In the genomic region with DNA sequence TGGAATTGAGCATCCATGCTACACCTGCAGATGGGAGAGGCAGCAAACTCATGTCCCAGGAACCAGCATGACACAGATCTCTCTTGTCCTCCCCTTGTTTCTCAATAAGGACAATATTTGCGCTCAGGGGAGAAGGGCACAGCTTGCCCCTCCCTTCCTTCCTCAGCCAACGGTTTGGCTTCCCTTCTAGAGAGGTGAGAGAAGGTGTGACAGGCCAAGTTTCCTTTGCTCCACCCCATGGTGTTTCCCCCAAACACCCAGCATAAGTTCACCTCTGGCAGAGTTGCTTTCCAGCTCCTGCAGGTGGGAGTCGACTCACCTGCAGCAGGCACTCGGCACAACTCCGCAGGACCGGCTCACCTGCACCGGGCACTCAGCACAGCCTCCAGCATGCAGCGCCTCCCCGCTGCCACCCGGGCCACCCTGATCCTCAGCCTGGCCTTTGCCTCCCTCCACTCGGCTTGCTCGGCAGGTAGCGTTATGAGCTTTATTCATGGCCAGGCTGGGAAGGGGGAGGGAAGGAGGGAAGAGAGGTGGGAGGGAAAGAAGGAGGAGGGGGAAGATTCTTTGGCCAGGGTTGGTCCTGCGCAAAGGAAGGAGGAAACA, we compare ENCODE assay signal across 19 cellular contexts. TPM values are rescaled to one million over a fixed set of nuclear protein-coding genes. Genes with fewer than 3 reads are reported as not detected.
DNase-seq lines count a peak whose midpoint lies in the region; ATAC-seq, FAIRE-seq and TF ChIP-seq lines count a peak whose summit lies in the region.
"Had no signal": no experiment of that assay in that cellular context is flagged by ENCODE, and none has a peak within 500 bp of the region (broad histone marks: within the 10 kb centered on the region; RNA-seq: fewer than 3 reads in every experiment).

A gene (minus strand): TSS at position 482 of the 606 bp plus-strand sequence. CDS start 26,949 bp downstream, outside the sequence.
A gene with protein sequence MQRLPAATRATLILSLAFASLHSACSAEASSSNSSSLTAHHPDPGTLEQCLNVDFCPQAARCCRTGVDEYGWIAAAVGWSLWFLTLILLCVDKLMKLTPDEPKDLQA (plus strand): TSS at position 280 of the 606 bp plus-strand sequence. CDS start 111 bp downstream, at position 391.

- H3K79me2 ChIP-seq in H1 (ENCODE audit: control insufficient read depth in 1 of 2, insufficient read depth in 2 of 2, low read length in 2 of 2) = no peaks in the 10 kb centered on the region

- no peak within 1 kb of the TSS for H3K27ac Mint-ChIP-seq in CD4-positive, alpha-beta T cell

- peak within 1 kb of the TSS; percentile 67; the same call in 1 of the 2 replicates for H2BK20ac ChIP-seq in H1 (ENCODE audit: low read length)

- no peaks in the 10 kb centered on the region for H3K9me3 Mint-ChIP-seq in CD4-positive, alpha-beta T cell

- H3K9ac ChIP-seq in HUES6 (ENCODE audit: low read length) (no peak within 1 kb of the TSS), H1 (replicated peaks in 1 of 4; ENCODE audit: extremely low read depth in 1 of 4, low read depth in 3 of 4, low read length in 3 of 4) (no peak within 1 kb of the TSS; a peak in 3 of 7 replicates)

- H2BK12ac ChIP-seq in H1 (ENCODE audit: low read depth, low read length) = peak within 1 kb of the TSS; percentile 52; the same call in 1 of the 2 replicates

- TF ChIP-seq RAD21 in H1 (IDR thresholded peaks at IDR 0.05 in 1 of 2, conservative IDR thresholded peaks at IDR 0.05 in 1 of 2; ENCODE audit: low read depth in 2 of 2, low read length in 2 of 2) = peak; percentile 60 to 68

- H3K79me1 ChIP-seq in H1 (ENCODE audit: low read depth, low read length) = no peaks in the 10 kb centered on the region

- H4K20me1 ChIP-seq in H1 (replicated peaks in 1 of 2; ENCODE audit: control insufficient read depth in 1 of 2, insufficient read depth in 2 of 2, low read length in 2 of 2) = no peaks in the 10 kb centered on the region

- no peak within 1 kb of the TSS for H3K27ac ChIP-seq in CD4-positive, alpha-beta T cell (ENCODE audit: low read depth, low read length)
- H3K27ac ChIP-seq in HUES6 (ENCODE audit: low read depth, low read length) (no peak within 1 kb of the TSS), H1 (ENCODE audit: low read depth, low read length) (no peak within 1 kb of the TSS), lung (ENCODE audit: low read depth in 1 of 2, low read length in 1 of 2) (no peak within 1 kb of the TSS)
- H3K27ac ChIP-seq: coronary artery, esophagus muscularis mucosa, heart left ventricle had no signal

- peaks cover 6% of the 10 kb centered on the region for H3K4me1 Mint-ChIP-seq in CD4-positive, alpha-beta T cell (ENCODE audit: low read depth)

- H4K91ac ChIP-seq in H1 (replicated peaks; ENCODE audit: insufficient read length, low read length) = peak within 1 kb of the TSS; percentile 22

- WGBS in H1 (ENCODE audit: extremely low coverage in 1 of 2, insufficient coverage in 1 of 2, insufficient read length in 1 of 2, insufficient replicate concordance in 2 of 2, low coverage in 1 of 2, low lambda C conversion rate in 2 of 2, missing lambda C conversion rate in 1 of 2), 2 experiments = 13% methylated on average over 13 of the region's 14 CpGs; no CpG with 5 or more reads in 1 of the 2 experiments
- 26 to 37% methylated on average over 14 of the region's 14 CpGs for WGBS in lung, 2 donors

- H3K23me2 ChIP-seq in H1 (ENCODE audit: low read depth, low read length) = peaks cover 7% of the 10 kb centered on the region; the same call in 1 of the 2 replicates

- H2BK15ac ChIP-seq in H1 (ENCODE audit: low read length) = peak within 1 kb of the TSS; percentile 97

- peak within 1 kb of the TSS; percentile 55 for H3K18ac ChIP-seq in H1 (ENCODE audit: extremely low read depth, low read length)

- peak within 1 kb of the TSS; percentile 69; the same call in 1 of the 2 replicates for H2BK5ac ChIP-seq in H1 (ENCODE audit: low read depth, low read length)

- no peak for TF ChIP-seq CTCF in CD4-positive, alpha-beta T cell (IDR thresholded peaks at IDR 0.05)
- TF ChIP-seq CTCF in H1 (IDR thresholded peaks at IDR 0.05; ENCODE audit: control extremely low read depth in 1 of 3, insufficient read depth in 1 of 3, low read depth in 1 of 3, low read length in 3 of 3) (peak; percentile 30 to 52 (median 33)), lung (IDR thresholded peaks at IDR 0.05; ENCODE audit: control extremely low read depth, extremely low read depth) (no peak)

- H3K4ac ChIP-seq in H1 (replicated peaks; ENCODE audit: insufficient read length, low read depth, low read length) = no peak within 1 kb of the TSS

- TF ChIP-seq POLR2A in H1 (IDR thresholded peaks at IDR 0.05; ENCODE audit: control extremely low read depth in 1 of 2, low read depth in 2 of 2, low read length in 2 of 2) = no peak

- no peak within 1 kb of the TSS for H3K56ac ChIP-seq in H1 (replicated peaks; ENCODE audit: insufficient read length, low read depth, low read length)

- H2AK5ac ChIP-seq in H1 (ENCODE audit: low read depth, low read length) = no peak within 1 kb of the TSS

- ATAC-seq in CD4-positive, alpha-beta T cell (ENCODE audit: poor library complexity) = peak; percentile 32
- ATAC-seq in lung (ENCODE audit: insufficient read depth, low FRiP score) (peak; percentile 28), GM19351 (IDR thresholded peaks at IDR 0.05; ENCODE audit: unreplicated experiment) (no peak), HG03378 (IDR thresholded peaks at IDR 0.05; ENCODE audit: unreplicated experiment) (no peak)
- ATAC-seq: heart left ventricle had no signal

- no peak within 1 kb of the TSS for H3K14ac ChIP-seq in H1 (ENCODE audit: insufficient read length)

- H3K36me3 Mint-ChIP-seq in CD4-positive, alpha-beta T cell (ENCODE audit: low read depth) = no peaks in the 10 kb centered on the region

- no peak within 1 kb of the TSS for H3K23ac ChIP-seq in H1 (ENCODE audit: insufficient read length)

- H2AFZ ChIP-seq in H1 (ENCODE audit: low read length) = peak within 1 kb of the TSS; percentile 99

- H3K27me3 ChIP-seq in CD4-positive, alpha-beta T cell (ENCODE audit: control insufficient read depth, insufficient read depth, low read length) = no peaks in the 10 kb centered on the region
- H3K27me3 ChIP-seq in HUES6 (ENCODE audit: control insufficient read depth, insufficient read depth, low read length) = peaks cover 2% of the 10 kb centered on the region; the same call in 1 of the 2 replicates
- H3K27me3 ChIP-seq in H1 (replicated peaks in 1 of 4; ENCODE audit: control insufficient read depth in 3 of 4, extremely low read depth in 1 of 4, insufficient read depth in 3 of 4, low read length in 3 of 4) = no peaks in the 10 kb centered on the region; a peak in 1 of 7 replicates
- H3K27me3 ChIP-seq in lung (ENCODE audit: control insufficient read depth, insufficient read depth) = no peaks in the 10 kb centered on the region

- TF ChIP-seq EP300 in H1 (IDR thresholded peaks at IDR 0.05; ENCODE audit: borderline replicate concordance in 1 of 2, low read depth in 2 of 2, low read length in 2 of 2) = no peak

- CTCF ChIA-PET in CD4-positive, alpha-beta T cell (lab: Charles Lee) = no interaction called here
- CTCF ChIA-PET in H1 (lab: Charles Lee; ENCODE audit: partially characterized antibody) = interaction anchor here (0.6 to 2.7 kb wide), 10 partner anchors 11 to 370 kb away, joined by 3 to 15 read pairs (median 3); no protein-coding TSS in a partner anchor

- H3K36me3 ChIP-seq in HUES6 (ENCODE audit: control insufficient read depth, insufficient read depth, low read length) (no peaks in the 10 kb centered on the region), H1 (ENCODE audit: control insufficient read depth in 2 of 4, insufficient read depth in 4 of 4, low read length in 3 of 4) (no peaks in the 10 kb centered on the region), lung (ENCODE audit: control insufficient read depth in 2 of 2, insufficient read depth in 2 of 2, low read length in 2 of 2) (no peaks in the 10 kb centered on the region)
- H3K36me3 ChIP-seq: esophagus muscularis mucosa, heart left ventricle had no signal

- intact Hi-C loops in CD4-positive, alpha-beta T cell (cut with DNase I, micrococcal nuclease) = no loop called here

- H4K5ac ChIP-seq in H1 (ENCODE audit: insufficient read length, low read depth, low read length) = no peak within 1 kb of the TSS

- DNase-seq in CD4-positive, alpha-beta T cell = no peak
- peak; percentile 70 to 73 for DNase-seq in H1 (ENCODE audit: low read depth in 1 of 2, low spot score in 2 of 2)
- DNase-seq in lung (ENCODE audit: low spot score) = peak; percentile 44
- DNase-seq in 8988T = no peak
- no peak for DNase-seq in Kasumi-1 (lab: John Stamatoyannopoulos, UW)
- DNase-seq: activated CD4-positive, alpha-beta T cell treated with anti-CD3 and anti-CD28 coated beads, Interleukin-2, amount 50 U/mL, for 4 hours; aorta; heart left ventricle; NCI-H1694 treated with DMSO at 0.1 percent for 48 hours; stimulated activated naive CD4-positive, alpha-beta T cell had no signal

- peak; percentile 50 for FAIRE-seq in H1 (lab: Jason Lieb, UNC)
- FAIRE-seq: D721Med, H54 had no signal

- H3K4me3 Mint-ChIP-seq in CD4-positive, alpha-beta T cell = no peak within 1 kb of the TSS

- H3K9me3 ChIP-seq in CD4-positive, alpha-beta T cell (ENCODE audit: control insufficient read depth, low read length) = no peaks in the 10 kb centered on the region
- H3K9me3 ChIP-seq in HUES6 (ENCODE audit: control insufficient read depth, insufficient read depth, low read depth, low read length) (no peaks in the 10 kb centered on the region), H1 (ENCODE audit: insufficient read depth in 2 of 2, low read depth in 1 of 2, low read length in 1 of 2) (no peaks in the 10 kb centered on the region), lung (ENCODE audit: control insufficient read depth in 2 of 2, insufficient read depth in 1 of 2, low read length in 1 of 2) (no peaks in the 10 kb centered on the region)
- H3K9me3 ChIP-seq: esophagus muscularis mucosa, heart left ventricle had no signal

- peak within 1 kb of the TSS; percentile 37 to 61 for H3K4me2 ChIP-seq in H1 (ENCODE audit: insufficient read depth in 1 of 2, low read depth in 2 of 2, low read length in 2 of 2)

- POLR2A ChIA-PET in CD4-positive, alpha-beta T cell (lab: Charles Lee) = no interaction called here
- POLR2A ChIA-PET in H1 (lab: Charles Lee; ENCODE audit: partially characterized antibody) = no interaction called here

- H3K27me3 Mint-ChIP-seq in CD4-positive, alpha-beta T cell = peaks cover 4% of the 10 kb centered on the region

- H4K8ac ChIP-seq in H1 (ENCODE audit: extremely low read depth, insufficient read depth, low read length) = no peak within 1 kb of the TSS

- H3K4me1 ChIP-seq in HUES6 (ENCODE audit: control insufficient read depth, insufficient read depth, low read length) = peaks cover 19% of the 10 kb centered on the region
- H3K4me1 ChIP-seq in H1 (replicated peaks in 1 of 4; ENCODE audit: control insufficient read depth in 3 of 4, insufficient read depth in 4 of 4, low read length in 3 of 4) = peaks cover 7 to 18% (median 9%) of the 10 kb centered on the region in 4 experiments
- peaks cover 0 to 3% of the 10 kb centered on the region in 2 donors for H3K4me1 ChIP-seq in lung (ENCODE audit: control insufficient read depth in 2 of 2, insufficient read depth in 2 of 2, low read length in 2 of 2)
- H3K4me1 ChIP-seq: esophagus muscularis mucosa, heart left ventricle had no signal

- H2BK120ac ChIP-seq in H1 (replicated peaks; ENCODE audit: low read depth, low read length) = no peak within 1 kb of the TSS

- H3K4me3 ChIP-seq in HUES6 (ENCODE audit: low read depth, low read length) (peak within 1 kb of the TSS; percentile 45), H1 (ENCODE audit: extremely low read depth in 1 of 4, insufficient read depth in 2 of 4, low read depth in 3 of 4, low read length in 4 of 4) (peak within 1 kb of the TSS in 1 of 4 experiments; percentile 43; a peak in 1 of 8 replicates), lung (no peak within 1 kb of the TSS)
- H3K4me3 ChIP-seq: coronary artery, esophagus muscularis mucosa, heart left ventricle had no signal

RNA-seq across cellular contexts. Expression of the first gene that starts in this region (rescaled TPM):
- not detected for total RNA-seq in CD4-positive, alpha-beta T cell
- total RNA-seq in H1 (2021; fragmentation: NEBNext Ultra II Directional; extraction: Animal tissue kit (Norgen Biotek cat#: 25700)) = 0.47 and 0.78 TPM in 2 replicates
- polyA plus RNA-seq in H1 (2011; rRNA removed) (1.2 and 1.6 TPM in 2 replicates), lung (under 1 TPM; 0.22 to 0.86 TPM)
- 1.1 TPM for polyA plus RNA-seq in H1 (2011; cell fraction: cytosol; rRNA removed)
- 1.00 TPM for polyA plus RNA-seq in H1 (2011; cell fraction: nucleus; rRNA removed)
- polyA plus RNA-seq in H1 (2012, experiment 1 of 2) = 0.86 to 1.0 TPM (median 0.92 TPM) in 4 replicates
- polyA plus RNA-seq in H1 (2012, experiment 2 of 2) = 0.13 TPM
- 1.4 TPM for polyA plus RNA-seq in H1 (2013, experiment 1 of 2)
- 1.3 TPM for polyA plus RNA-seq in H1 (2013, experiment 2 of 2)
- polyA minus RNA-seq in H1 (2011; rRNA and poly(A)+ RNA removed) = 1.6 and 2.2 TPM in 2 replicates
- polyA minus RNA-seq in H1 (2011; cell fraction: cytosol; rRNA and poly(A)+ RNA removed) = 0.44 TPM
- 1.7 TPM for polyA minus RNA-seq in H1 (2011; cell fraction: nucleus; rRNA and poly(A)+ RNA removed)
- 1 to 10 TPM; 1.5 to 1.6 TPM for total RNA-seq in lung
- total RNA-seq: aorta, esophagus muscularis mucosa, heart left ventricle had no signal
- polyA plus RNA-seq: aorta, heart left ventricle had no signal

RNA-seq across cellular contexts. Expression of the second gene that starts in this region (rescaled TPM):
- not detected for total RNA-seq in CD4-positive, alpha-beta T cell
- total RNA-seq in H1 (2021; fragmentation: NEBNext Ultra II Directional; extraction: Animal tissue kit (Norgen Biotek cat#: 25700)) = 0.67 TPM in 1 of 2 replicates, not detected in the other
- polyA plus RNA-seq in H1 (2011; rRNA removed) = 0.21 and 0.38 TPM in 2 replicates
- polyA plus RNA-seq in H1 (2011; cell fraction: cytosol; rRNA removed) = 0.27 TPM
- polyA plus RNA-seq in H1 (2011; cell fraction: nucleus; rRNA removed) = 0.36 TPM
- polyA plus RNA-seq in H1 (2012, experiment 1 of 2) = 0.11 to 0.19 TPM (median 0.13 TPM) in 4 replicates
- 0.20 TPM for polyA plus RNA-seq in H1 (2012, experiment 2 of 2)
- 0.16 TPM for polyA plus RNA-seq in H1 (2013, experiment 1 of 2)
- 0.20 TPM for polyA plus RNA-seq in H1 (2013, experiment 2 of 2)
- 0.19 and 0.66 TPM in 2 replicates for polyA minus RNA-seq in H1 (2011; rRNA and poly(A)+ RNA removed)
- polyA minus RNA-seq in H1 (2011; cell fraction: cytosol; rRNA and poly(A)+ RNA removed) = not detected
- 1.1 TPM for polyA minus RNA-seq in H1 (2011; cell fraction: nucleus; rRNA and poly(A)+ RNA removed)
- 1 to 10 TPM in 1 of 2 donors, not detected in 1; 2.0 TPM for total RNA-seq in lung
- under 1 TPM; 0.29 to 0.83 TPM for polyA plus RNA-seq in lung
- total RNA-seq: aorta, esophagus muscularis mucosa, heart left ventricle, lung microvascular endothelial cell, SK-MEL-5 had no signal
- polyA plus RNA-seq: aorta, heart left ventricle had no signal

Comparison
In these comparisons a context has a peak if more than half of its experiments do, and no peak if none do; other contexts are left out.
1. Peak in ATAC-seq in CD4-positive, alpha-beta T cell; RNA of the genes that start here not detected or under 1 TPM.
2. DNase-seq: peak in H1 (2 of 2) and lung (single experiment); none in CD4-positive, alpha-beta T cell (0 of 10), 8988T (single experiment) and Kasumi-1 (0 of 2).
3. CTCF ChIP-seq: peak in H1 (3 of 3); none in CD4-positive, alpha-beta T cell (single experiment) and lung (single experiment).